Comparison of ENCODE assay signal across 8 cellular contexts in the genomic region with DNA sequence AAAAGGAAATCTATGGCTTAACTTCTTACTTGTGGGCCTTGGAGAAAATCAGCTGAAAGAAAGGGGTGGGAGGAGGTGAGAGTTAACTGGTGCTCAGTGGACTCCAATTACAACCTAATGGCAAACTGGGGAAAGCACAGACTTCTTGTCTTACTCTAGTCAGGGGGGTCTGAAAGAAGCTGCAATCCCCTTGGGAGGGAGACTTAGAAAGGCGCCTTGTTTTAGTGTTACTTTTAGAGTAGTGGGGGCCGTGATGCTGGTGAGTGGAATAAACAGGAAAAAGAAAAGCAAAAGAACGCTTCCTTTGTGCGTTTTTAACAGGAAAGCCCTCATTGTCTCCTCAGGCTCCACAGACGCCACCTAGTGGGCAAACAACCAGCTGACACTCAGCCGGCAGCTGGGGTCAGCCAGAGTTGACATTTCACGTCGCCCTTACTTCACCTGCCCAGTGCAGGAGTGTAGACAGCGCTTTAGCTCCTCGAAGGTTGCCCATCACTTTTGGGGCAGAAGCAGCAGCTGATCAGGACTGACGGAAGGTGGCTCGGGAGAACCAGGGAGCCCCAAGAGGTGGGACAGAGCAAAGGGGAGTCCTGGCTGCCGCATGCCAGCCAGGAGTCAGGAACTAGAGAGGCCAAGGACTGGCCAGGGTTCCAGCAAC. TPM values are rescaled to one million over a fixed set of nuclear protein-coding genes. Genes with fewer than 3 reads are reported as not detected.
DNase-seq lines count a peak whose midpoint lies in the region; ATAC-seq lines count a peak whose summit lies in the region.

No MANE protein-coding gene starts in this region.

- no peaks in the 10 kb centered on the region for H3K36me3 ChIP-seq in CD4-positive, alpha-beta memory T cell (ENCODE audit: insufficient read depth, low read length)
- no peaks in the 10 kb centered on the region for H3K36me3 ChIP-seq in NT2/D1 (ENCODE audit: insufficient read depth, insufficient read length, low read length)

- H3K9ac ChIP-seq in NT2/D1 (ENCODE audit: insufficient read length, low read depth), result no peak overlapping the region

- peaks cover 7 to 14% (median 11%) of the 10 kb centered on the region in 4 donors for H3K4me1 Mint-ChIP-seq in CD4-positive, alpha-beta memory T cell
- H3K4me1 Mint-ChIP-seq in naive B cell, result peaks cover 11 to 15% (median 12%) of the 10 kb centered on the region in 3 donors

- H3K27ac Mint-ChIP-seq in CD4-positive, alpha-beta memory T cell, result peak overlapping the region in 4 of 7 donors; percentile 19 to 84 (median 68)
- peak overlapping the region in 3 of 6 donors; percentile 3 to 94 (median 54) for H3K27ac Mint-ChIP-seq in naive B cell

- H3K4me3 Mint-ChIP-seq in CD4-positive, alpha-beta memory T cell, result peak overlapping the region; percentile 59 to 88 (median 80)
- H3K4me3 Mint-ChIP-seq in naive B cell, result peak overlapping the region in 7 of 8 donors; percentile 33 to 83 (median 75)

- no peak overlapping the region for H3K27ac ChIP-seq in CD4-positive, alpha-beta memory T cell (ENCODE audit: low read depth, low read length)

- POLR2A ChIA-PET in CD4-positive, alpha-beta memory T cell (lab: Charles Lee; ENCODE audit: partially characterized antibody), result interaction anchor here (1.2 to 1.8 kb wide), 2 partner anchors 50 to 56 kb away, joined by 3 to 9 read pairs; partner anchors contain the start of gene GORASP2

- H3K9me3 ChIP-seq in CD4-positive, alpha-beta memory T cell (ENCODE audit: control insufficient read depth in 1 of 2, low read length in 2 of 2), result no peaks in the 10 kb centered on the region
- H3K9me3 ChIP-seq in NT2/D1 (ENCODE audit: insufficient read depth, low read length), result no peaks in the 10 kb centered on the region

- CTCF ChIA-PET in CD4-positive, alpha-beta memory T cell (lab: Charles Lee; ENCODE audit: partially characterized antibody), result interaction anchor here (0.5 to 5.2 kb wide), 35 partner anchors 10 to 1421 kb away, joined by 3 to 51 read pairs (median 4); partner anchors contain the start of genes GAD1 and GORASP2

- ATAC-seq in GM19351 (IDR thresholded peaks at IDR 0.05; ENCODE audit: unreplicated experiment), result peak; percentile 98
- ATAC-seq in HG03565 (IDR thresholded peaks at IDR 0.05; ENCODE audit: unreplicated experiment), result peak; percentile 91
- ATAC-seq in esophagus mucosa, result peak; percentile 85
- peak; percentile 84 to 86 for ATAC-seq in naive B cell (ENCODE audit: low read depth in 2 of 2)

- peak; percentile 56 to 70 (median 65) for DNase-seq in CD4-positive, alpha-beta memory T cell
- DNase-seq in NT2/D1 (ENCODE audit: low read depth, low spot score) (peak; percentile 78), activated T-cell treated with anti-CD3 and anti-CD28 coated beads for 1 hour (ENCODE audit: low read depth) (peak; percentile 62), naive B cell (peak; percentile 51)
- peak; percentile 45 to 58 for DNase-seq in stimulated activated CD8-positive, alpha-beta memory T cell treated with anti-CD3 and anti-CD28 coated beads, Interleukin-7, amount 100 ng/mL, for 4 hours (ENCODE audit: low read depth in 2 of 2)

- H3K9me3 Mint-ChIP-seq in CD4-positive, alpha-beta memory T cell, result no peaks in the 10 kb centered on the region
- no peaks in the 10 kb centered on the region for H3K9me3 Mint-ChIP-seq in naive B cell

- H3K36me3 Mint-ChIP-seq in CD4-positive, alpha-beta memory T cell, result no peaks in the 10 kb centered on the region
- no peaks in the 10 kb centered on the region for H3K36me3 Mint-ChIP-seq in naive B cell

- peaks cover 4 to 9% of the 10 kb centered on the region in 2 donors for H3K27me3 Mint-ChIP-seq in CD4-positive, alpha-beta memory T cell
- H3K27me3 Mint-ChIP-seq in naive B cell, result peaks cover 0 to 11% (median 9%) of the 10 kb centered on the region in 3 donors

- peaks cover 12% of the 10 kb centered on the region for H3K4me1 ChIP-seq in CD4-positive, alpha-beta memory T cell (ENCODE audit: insufficient read depth, low read length)
- no peaks in the 10 kb centered on the region for H3K4me1 ChIP-seq in NT2/D1 (ENCODE audit: insufficient read depth, insufficient read length)

- intact Hi-C loops in CD4-positive, alpha-beta memory T cell (cut with micrococcal nuclease), result loop anchor here (1.0 to 10.0 kb wide), 5 partner anchors 52 to 938 kb away; no protein-coding TSS in a partner anchor

- H3K4me3 ChIP-seq in CD4-positive, alpha-beta memory T cell (ENCODE audit: low read length in 2 of 2), result no peak overlapping the region
- no peak overlapping the region for H3K4me3 ChIP-seq in NT2/D1 (ENCODE audit: insufficient read length, low read depth)

- no peaks in the 10 kb centered on the region for H3K27me3 ChIP-seq in CD4-positive, alpha-beta memory T cell (ENCODE audit: insufficient read depth, low read length)
- H3K27me3 ChIP-seq in NT2/D1 (ENCODE audit: insufficient read depth, insufficient read length), result no peaks in the 10 kb centered on the region

RNA-seq across cellular contexts. Expression of gene GORASP2, which starts 55.9 kb away (rescaled TPM):
- 10 to 100 TPM; 82.4 to 83.2 TPM for total RNA-seq in CD4-positive, alpha-beta memory T cell
- polyA plus RNA-seq in CD4-positive, alpha-beta memory T cell, result 100 to 1,000 TPM; 111 to 116 TPM
- 60.8 TPM for total RNA-seq in esophagus mucosa
- 10 to 100 TPM; 51.7 to 93.6 (median 63.2) TPM for polyA plus RNA-seq in naive B cell (ENCODE audit: low read depth in 6 of 6)

RNA-seq across cellular contexts. Expression of gene GAD1, which starts 56.5 kb away (rescaled TPM):
- not detected for total RNA-seq in CD4-positive, alpha-beta memory T cell
- not detected for polyA plus RNA-seq in CD4-positive, alpha-beta memory T cell
- total RNA-seq in esophagus mucosa, result 1.1 TPM
- polyA plus RNA-seq in naive B cell (ENCODE audit: low read depth in 6 of 6), result not detected
